In genomic region chr16:89202422-89203215, GRCh38 we compare ENCODE assay signal across 11 cellular contexts. TPM values are rescaled to one million over a fixed set of nuclear protein-coding genes. Genes with fewer than 3 reads are reported as not detected.
DNase-seq lines count a peak whose midpoint lies in the region; ATAC-seq and TF ChIP-seq lines count a peak whose summit lies in the region.
"Had no signal": no experiment of that assay in that cellular context is flagged by ENCODE, and none has a peak within 500 bp of the region (broad histone marks: within the 10 kb centered on the region; RNA-seq: fewer than 3 reads in every experiment).

No MANE protein-coding gene starts in this region.

- H3K4me1 ChIP-seq in left lung (peaks cover 0 to 26% of the 10 kb centered on the region in 2 donors), stomach (peaks cover 11 to 29% (median 24%) of the 10 kb centered on the region in 4 donors), transverse colon (peaks cover 0 to 23% (median 15%) of the 10 kb centered on the region in 4 donors)

- intact Hi-C loops in activated T-helper 1 cell treated with anti-CD3 and anti-CD28 coated beads, Interleukin-12 subunit alpha, Interleukin-12 subunit beta, Interleukin-2, Interleukin-4 antibody, amounts not matched to agents 30 ng/mL and 10 ng/mL and 1 ng/mL, durations not matched to agents 14 hours and 24 hours and 36 hours (cut with micrococcal nuclease): no loop called here
- intact Hi-C loops in left lung (cut with DNase I): no loop called here
- intact Hi-C loops in stomach (cut with DNase I; ENCODE audit: low total_unique reads): no loop called here
- intact Hi-C loops in transverse colon (cut with DNase I; ENCODE audit: low total_unique reads): no loop called here

- no peaks in the 10 kb centered on the region for H3K36me3 Mint-ChIP-seq in activated naive CD4-positive, alpha-beta T cell treated with anti-CD3 and anti-CD28 coated beads, Interleukin-2, amount 50 U/mL, for 24 hours
- H3K36me3 Mint-ChIP-seq in activated T-helper 1 cell treated with anti-CD3 and anti-CD28 coated beads, Interleukin-12 subunit alpha, Interleukin-12 subunit beta, Interleukin-2, Interleukin-4 antibody, amounts not matched to agents 30 ng/mL and 10 ng/mL and 1 ng/mL, durations not matched to agents 14 hours and 24 hours and 36 hours (ENCODE audit: low read depth): no peaks in the 10 kb centered on the region

- WGBS in stomach, 5 donors: 41 to 61% (median 49%) methylated on average over 38 to 49 of the region's 49 CpGs
- WGBS in transverse colon (ENCODE audit: low coverage in 1 of 2), 2 donors: 66 to 80% methylated on average over 1 to 49 of the region's 49 CpGs

- H3K4me3 ChIP-seq in left lung: peak overlapping the region; percentile 13 to 51
- H3K4me3 ChIP-seq in stomach: peak overlapping the region; percentile 34 to 45 (median 43)
- peak overlapping the region in 1 of 4 donors; percentile 46 for H3K4me3 ChIP-seq in transverse colon

- no peaks in the 10 kb centered on the region for H3K9me3 Mint-ChIP-seq in activated naive CD4-positive, alpha-beta T cell treated with anti-CD3 and anti-CD28 coated beads, Interleukin-2, amount 50 U/mL, for 24 hours
- H3K9me3 Mint-ChIP-seq in activated T-helper 1 cell treated with anti-CD3 and anti-CD28 coated beads, Interleukin-12 subunit alpha, Interleukin-12 subunit beta, Interleukin-2, Interleukin-4 antibody, amounts not matched to agents 30 ng/mL and 10 ng/mL and 1 ng/mL, durations not matched to agents 14 hours and 24 hours and 36 hours: no peaks in the 10 kb centered on the region

- H3K27ac ChIP-seq in left lung: no peak overlapping the region
- no peak overlapping the region for H3K27ac ChIP-seq in stomach
- no peak overlapping the region for H3K27ac ChIP-seq in transverse colon

- peaks cover 18% of the 10 kb centered on the region for H3K4me1 Mint-ChIP-seq in activated naive CD4-positive, alpha-beta T cell treated with anti-CD3 and anti-CD28 coated beads, Interleukin-2, amount 50 U/mL, for 24 hours
- no peaks in the 10 kb centered on the region for H3K4me1 Mint-ChIP-seq in activated T-helper 1 cell treated with anti-CD3 and anti-CD28 coated beads, Interleukin-12 subunit alpha, Interleukin-12 subunit beta, Interleukin-2, Interleukin-4 antibody, amounts not matched to agents 30 ng/mL and 10 ng/mL and 1 ng/mL, durations not matched to agents 14 hours and 24 hours and 36 hours (ENCODE audit: low read depth)

- DNase-seq in activated naive CD4-positive, alpha-beta T cell treated with Interleukin-2 at 50 U/mL for 16 hours: no peak
- no peak for DNase-seq in activated T-helper 1 cell treated with anti-CD3 and anti-CD28 coated beads, Interleukin-12 subunit alpha, Interleukin-12 subunit beta, Interleukin-2, Interleukin-4 antibody, amounts not matched to agents 30 ng/mL and 10 ng/mL and 1 ng/mL, durations not matched to agents 14 hours and 24 hours and 36 hours (ENCODE audit: low spot score)
- DNase-seq in left lung: peak in 1 of 2 donors; percentile 55
- no peak for DNase-seq in stomach
- DNase-seq in inferior parietal cortex (ENCODE audit: extremely low spot score): no peak
- no peak for DNase-seq in mesenteric fat pad (ENCODE audit: low spot score)
- DNase-seq in transverse colon: no peak
- DNase-seq: foreskin melanocyte, midbrain, SK-N-SH had no signal

- no peak for ATAC-seq in left lung

- H3K27me3 Mint-ChIP-seq in activated naive CD4-positive, alpha-beta T cell treated with anti-CD3 and anti-CD28 coated beads, Interleukin-2, amount 50 U/mL, for 24 hours: peaks cover 32% of the 10 kb centered on the region
- H3K27me3 Mint-ChIP-seq in activated T-helper 1 cell treated with anti-CD3 and anti-CD28 coated beads, Interleukin-12 subunit alpha, Interleukin-12 subunit beta, Interleukin-2, Interleukin-4 antibody, amounts not matched to agents 30 ng/mL and 10 ng/mL and 1 ng/mL, durations not matched to agents 14 hours and 24 hours and 36 hours (ENCODE audit: insufficient read depth): peaks cover 41% of the 10 kb centered on the region

- in situ Hi-C loops in transverse colon (cut with MboI; ENCODE audit: low pct_ligation_motif_present in 1 of 4, low pct_unique_long_range_greater_than_20kb in 1 of 4, low sequenced_read_pairs in 3 of 4): loop anchor here in 3 of 4 donors (25.0 kb wide), 3 partner anchors 265 to 465 kb away; partner anchors contain the start of genes APRT (in 1 of the 3) and CDT1 (in 1 of the 3)

- peak overlapping the region; percentile 26 for H3K27ac Mint-ChIP-seq in activated naive CD4-positive, alpha-beta T cell treated with anti-CD3 and anti-CD28 coated beads, Interleukin-2, amount 50 U/mL, for 24 hours
- H3K27ac Mint-ChIP-seq in activated T-helper 1 cell treated with anti-CD3 and anti-CD28 coated beads, Interleukin-12 subunit alpha, Interleukin-12 subunit beta, Interleukin-2, Interleukin-4 antibody, amounts not matched to agents 30 ng/mL and 10 ng/mL and 1 ng/mL, durations not matched to agents 14 hours and 24 hours and 36 hours: no peak overlapping the region

- TF ChIP-seq POLR2A in stomach (IDR thresholded peaks at IDR 0.05): no peak
- no peak for TF ChIP-seq POLR2A in transverse colon (IDR thresholded peaks at IDR 0.05)

- TF ChIP-seq EP300 in stomach (IDR thresholded peaks at IDR 0.05): no peak
- no peak for TF ChIP-seq EP300 in transverse colon (IDR thresholded peaks at IDR 0.05; ENCODE audit: low read depth)

- peaks cover 19 to 87% of the 10 kb centered on the region in 2 donors for H3K27me3 ChIP-seq in left lung
- H3K27me3 ChIP-seq in stomach: peaks cover 6 to 89% (median 48%) of the 10 kb centered on the region in 3 donors
- H3K27me3 ChIP-seq in transverse colon: peaks cover 83% of the 10 kb centered on the region

- no peaks in the 10 kb centered on the region for H3K36me3 ChIP-seq in left lung
- H3K36me3 ChIP-seq in stomach: no peaks in the 10 kb centered on the region
- H3K36me3 ChIP-seq in transverse colon: no peaks in the 10 kb centered on the region

- TF ChIP-seq CTCF in left lung (IDR thresholded peaks at IDR 0.05) (no peak), stomach (IDR thresholded peaks at IDR 0.05) (no peak), transverse colon (IDR thresholded peaks at IDR 0.05) (no peak)

- peak overlapping the region; percentile 64 for H3K4me3 Mint-ChIP-seq in activated naive CD4-positive, alpha-beta T cell treated with anti-CD3 and anti-CD28 coated beads, Interleukin-2, amount 50 U/mL, for 24 hours
- H3K4me3 Mint-ChIP-seq in activated T-helper 1 cell treated with anti-CD3 and anti-CD28 coated beads, Interleukin-12 subunit alpha, Interleukin-12 subunit beta, Interleukin-2, Interleukin-4 antibody, amounts not matched to agents 30 ng/mL and 10 ng/mL and 1 ng/mL, durations not matched to agents 14 hours and 24 hours and 36 hours: peak overlapping the region; percentile 59

- H3K9me3 ChIP-seq in left lung (no peaks in the 10 kb centered on the region), stomach (peaks cover 0 to 7% (median 3%) of the 10 kb centered on the region in 4 donors), transverse colon (no peaks in the 10 kb centered on the region)
- H3K9me3 ChIP-seq: SK-N-SH had no signal

RNA-seq across cellular contexts. Expression of gene SLC22A31, which starts 2.3 kb away (rescaled TPM):
- 1.3 and 2.6 TPM in 2 replicates for total RNA-seq in activated T-helper 1 cell treated with anti-CD3 and anti-CD28 coated beads, Interleukin-12 subunit alpha, Interleukin-12 subunit beta, Interleukin-2, Interleukin-4 antibody, amounts not matched to agents 30 ng/mL and 10 ng/mL and 1 ng/mL, durations not matched to agents 14 hours and 24 hours and 36 hours
- total RNA-seq in left lung (100 to 1,000 TPM; 171 to 283 TPM), stomach (1 to 10 TPM in 1 of 5 donors, not detected in 4; 2.7 TPM), mesenteric fat pad (0.35 TPM), transverse colon (1 to 10 TPM in 1 of 4 donors, not detected in 3; 1.3 TPM)
- 1 to 10 TPM; 1.4 to 6.4 (median 3.0) TPM for polyA plus RNA-seq in stomach

RNA-seq across cellular contexts. Expression of gene ZNF778, which starts 14.9 kb away (rescaled TPM):
- 8.1 and 9.5 TPM in 2 replicates for total RNA-seq in activated T-helper 1 cell treated with anti-CD3 and anti-CD28 coated beads, Interleukin-12 subunit alpha, Interleukin-12 subunit beta, Interleukin-2, Interleukin-4 antibody, amounts not matched to agents 30 ng/mL and 10 ng/mL and 1 ng/mL, durations not matched to agents 14 hours and 24 hours and 36 hours
- total RNA-seq in left lung (1 to 10 TPM; 8.1 to 9.5 TPM), stomach (10 to 100 TPM in 1 of 5 donors, 1 to 10 TPM in 4; 4.1 to 11.7 (median 4.9) TPM), mesenteric fat pad (11.7 TPM), transverse colon (10 to 100 TPM in 3 of 4 donors, 1 to 10 TPM in 1; 9.3 to 89.0 (median 13.4) TPM)
- polyA plus RNA-seq in stomach: 1 to 10 TPM; 1.2 to 7.2 (median 1.5) TPM

RNA-seq across cellular contexts. Expression of gene CDH15, which starts 31.1 kb away (rescaled TPM):
- total RNA-seq in activated T-helper 1 cell treated with anti-CD3 and anti-CD28 coated beads, Interleukin-12 subunit alpha, Interleukin-12 subunit beta, Interleukin-2, Interleukin-4 antibody, amounts not matched to agents 30 ng/mL and 10 ng/mL and 1 ng/mL, durations not matched to agents 14 hours and 24 hours and 36 hours: not detected in 2 replicates
- 1 to 10 TPM; 1.6 to 4.2 TPM for total RNA-seq in left lung
- total RNA-seq in stomach: not detected
- under 1 TPM in 2 of 3 donors, not detected in 1; 0.20 to 0.31 TPM for polyA plus RNA-seq in stomach
- total RNA-seq in mesenteric fat pad: not detected
- not detected for total RNA-seq in transverse colon

Comparison
In these comparisons a context has a peak if more than half of its experiments do, and no peak if none do; other contexts are left out.
1. RNA of gene SLC22A31, which starts 2.3 kb away (total RNA-seq): 171 to 283 TPM in left lung; 1.3 to 2.6 TPM in activated T-helper 1 cell treated with anti-CD3 and anti-CD28 coated beads, Interleukin-12 subunit alpha, Interleukin-12 subunit beta, Interleukin-2, Interleukin-4 antibody, amounts not matched to agents 30 ng/mL and 10 ng/mL and 1 ng/mL, durations not matched to agents 14 hours and 24 hours and 36 hours, 0.35 TPM in mesenteric fat pad (single experiment), 2.7 TPM in stomach and 1.3 TPM in transverse colon; every median in the first group is over 10 times any median in the second.